In genomic region chr1:235067396-235068154, GRCh38 we compare ENCODE assay signal across 1 cellular context.
TF ChIP-seq lines count a peak whose summit lies in the region.

No MANE protein-coding gene starts in this region.

TF ChIP-seq in K562, 482 proteins besides CTCF, POLR2A, EP300 and RAD21 (continued from another document and continues in another):
- 0 out of 2 replicates have a peak, but pooled peaks have one; percentile 2 for TF ChIP-seq JUND (IDR thresholded peaks at IDR 0.05; ENCODE audit: borderline replicate concordance, low read depth, low read length)
- TF ChIP-seq JUND (tag; IDR thresholded peaks at IDR 0.05; ENCODE audit: borderline replicate concordance, low read depth, low read length): no peak; the same call in 2 of the 3 replicates
- peak; percentile 20; the same call in 1 of the 2 replicates for TF ChIP-seq SMARCE1 (IDR thresholded peaks at IDR 0.05)
- TF ChIP-seq IFI16 (CRISPR knock-in tag; IDR thresholded peaks at IDR 0.05): no peak
- TF ChIP-seq ZNF830 (CRISPR knock-in tag; IDR thresholded peaks at IDR 0.05): no peak
- TF ChIP-seq DACH1 (IDR thresholded peaks at IDR 0.05; ENCODE audit: partially characterized antibody): no peak
- TF ChIP-seq HMGXB4 (CRISPR knock-in tag; IDR thresholded peaks at IDR 0.05): no peak
- TF ChIP-seq SNIP1 (IDR thresholded peaks at IDR 0.05; ENCODE audit: low read depth): no peak
- TF ChIP-seq POLR2AphosphoS2 (IDR thresholded peaks at IDR 0.05; ENCODE audit: low read length): no peak
- no peak for TF ChIP-seq ZBTB34 (CRISPR knock-in tag; IDR thresholded peaks at IDR 0.05)
- no peak for TF ChIP-seq RBBP5 (IDR thresholded peaks at IDR 0.05; ENCODE audit: borderline replicate concordance, insufficient read depth, low read length, poor library complexity, severe bottlenecking)
- TF ChIP-seq ZNF696 (CRISPR knock-in tag; conservative IDR thresholded peaks at IDR 0.05): no peak
- TF ChIP-seq FOXO4 (CRISPR knock-in tag; IDR thresholded peaks at IDR 0.05): no peak
- TF ChIP-seq CREB1 (IDR thresholded peaks at IDR 0.05): no peak
- TF ChIP-seq CREB1 (CRISPR knock-in tag; IDR thresholded peaks at IDR 0.05): 0 out of 2 replicates have a peak, but pooled peaks have one; percentile 36
- no peak for TF ChIP-seq CGGBP1 (CRISPR knock-in tag; IDR thresholded peaks at IDR 0.05)
- TF ChIP-seq GATA2 (CRISPR knock-in tag; IDR thresholded peaks at IDR 0.05): no peak
- TF ChIP-seq DPF2 (IDR thresholded peaks at IDR 0.05): no peak
- TF ChIP-seq SNAPC5 (CRISPR knock-in tag; IDR thresholded peaks at IDR 0.05): no peak
- TF ChIP-seq ATF3 (IDR thresholded peaks at IDR 0.05): peak; percentile 75
- TF ChIP-seq ATF3 (CRISPR knock-in tag; conservative IDR thresholded peaks at IDR 0.05): no peak
- no peak for TF ChIP-seq POLR2H (tag; IDR thresholded peaks at IDR 0.05; ENCODE audit: low read depth)
- no peak for TF ChIP-seq ATF1 (CRISPR knock-in tag; IDR thresholded peaks at IDR 0.05)
- peak; percentile 54; the same call in 1 of the 2 replicates for TF ChIP-seq ATF1 (tag; IDR thresholded peaks at IDR 0.05)
- TF ChIP-seq MNT (conservative IDR thresholded peaks at IDR 0.05): no peak
- TF ChIP-seq SAFB (IDR thresholded peaks at IDR 0.05; ENCODE audit: borderline replicate concordance, low read depth, low read length): no peak
- TF ChIP-seq ZKSCAN1 (IDR thresholded peaks at IDR 0.05; ENCODE audit: low read depth, low read length): no peak
- peak; percentile 63; the same call in 1 of the 2 replicates for TF ChIP-seq JUN (IDR thresholded peaks at IDR 0.05; ENCODE audit: borderline replicate concordance, low read depth, low read length)
- no peak for TF ChIP-seq JUN (CRISPR knock-in tag; IDR thresholded peaks at IDR 0.05; ENCODE audit: borderline replicate concordance)
- no peak; the same call in 1 of the 2 replicates for TF ChIP-seq ZNF282 (CRISPR knock-in tag; IDR thresholded peaks at IDR 0.05)
- no peak for TF ChIP-seq ZFPM2 (CRISPR knock-in tag; IDR thresholded peaks at IDR 0.05)
- TF ChIP-seq ZNF263 (CRISPR knock-in tag; IDR thresholded peaks at IDR 0.05; ENCODE audit: borderline replicate concordance): peak; percentile 55; the same call in 1 of the 2 replicates
- no peak for TF ChIP-seq NELFE (IDR thresholded peaks at IDR 0.05; ENCODE audit: insufficient read depth, insufficient read length)
- 0 out of 4 replicates have a peak, but pooled peaks of 1 of the 2 experiments have one; percentile 5 for TF ChIP-seq HDAC1 (IDR thresholded peaks at IDR 0.05)
- TF ChIP-seq GTF3C2 (IDR thresholded peaks at IDR 0.05; ENCODE audit: borderline replicate concordance, extremely low read depth, insufficient read length): no peak
- TF ChIP-seq ZNF780A (CRISPR knock-in tag; IDR thresholded peaks at IDR 0.05): no peak
- no peak for TF ChIP-seq ELF2 (CRISPR knock-in tag; IDR thresholded peaks at IDR 0.05)
- TF ChIP-seq SMAD3 (CRISPR knock-in tag; conservative IDR thresholded peaks at IDR 0.05): no peak
- no peak for TF ChIP-seq ZNF764 (CRISPR knock-in tag; IDR thresholded peaks at IDR 0.05; ENCODE audit: low read depth)
- TF ChIP-seq SIRT6 (IDR thresholded peaks at IDR 0.05; ENCODE audit: low read depth, low read length): no peak
- 0 out of 2 replicates have a peak, but pooled peaks have one; percentile 34 for TF ChIP-seq ZNF175 (CRISPR knock-in tag; IDR thresholded peaks at IDR 0.05; ENCODE audit: low read depth)
- TF ChIP-seq SRSF9 (IDR thresholded peaks at IDR 0.05; ENCODE audit: borderline replicate concordance, low read depth, low read length): no peak
- no peak for TF ChIP-seq SMARCC2 (IDR thresholded peaks at IDR 0.05; ENCODE audit: low read depth)
- TF ChIP-seq ZNF140 (CRISPR knock-in tag; IDR thresholded peaks at IDR 0.05): no peak
- TF ChIP-seq ZNF655 (CRISPR knock-in tag; IDR thresholded peaks at IDR 0.05): no peak
- no peak for TF ChIP-seq THRA (IDR thresholded peaks at IDR 0.05)
- no peak for TF ChIP-seq ZBTB8A (IDR thresholded peaks at IDR 0.05; ENCODE audit: partially characterized antibody)
- no peak for TF ChIP-seq TCF15 (CRISPR knock-in tag; IDR thresholded peaks at IDR 0.05)
- no peak for TF ChIP-seq MITF (IDR thresholded peaks at IDR 0.05)
